Comparison of ENCODE assay signal across 19 cellular contexts in genomic region chr7:2373646-2374045, GRCh38.
"Had no signal": no experiment of that assay in that cellular context is flagged by ENCODE, and none has a peak within 500 bp of the region (broad histone marks: within the 10 kb centered on the region; RNA-seq: fewer than 3 reads in every experiment).

No MANE protein-coding gene starts in this region.

- H3K4me2 ChIP-seq: neural progenitor cell had no signal

- H3K4me3 ChIP-seq: left ventricle myocardium inferior, lung, neural progenitor cell, ovary, skin epidermis, tibial nerve, vagina had no signal

- H3K9me3 ChIP-seq: left ventricle myocardium inferior, ovary, tibial nerve, vagina had no signal

- H3K36me3 ChIP-seq: ovary had no signal

- DNase-seq: islet precursor cell; left ventricle myocardium inferior; mesendoderm; naive B cell; natural killer cell; nephron progenitor cell; ovary; retina; stimulated activated CD4-positive, alpha-beta T cell treated with anti-CD3 and anti-CD28 coated beads, Interleukin-12 subunit alpha, Interleukin-12 subunit beta, amount 100 ng/mL, for 4 hours; stimulated activated CD4-positive, alpha-beta T cell treated with anti-CD3 and anti-CD28 coated beads, Interleukin-15, amount 100 ng/mL, for 24 hours; stimulated activated CD4-positive, alpha-beta T cell treated with anti-CD3 and anti-CD28 coated beads, Interleukin-2, amount 100 ng/mL, for 24 hours; stimulated activated CD4-positive, alpha-beta T cell treated with anti-CD3 and anti-CD28 coated beads, Interleukin-4, amount 100 ng/mL, for 24 hours; stimulated activated naive CD4-positive, alpha-beta T cell had no signal

- H3K4me1 ChIP-seq: neural progenitor cell, tibial nerve, vagina had no signal

- H3K9ac ChIP-seq: neural progenitor cell had no signal

- H3K27ac ChIP-seq: left ventricle myocardium inferior, neural progenitor cell, ovary, skin epidermis, tibial nerve, vagina had no signal

- H2AFZ ChIP-seq: neural progenitor cell had no signal

- ATAC-seq: stimulated activated effector memory CD8-positive, alpha-beta T cell treated with anti-CD3 and anti-CD28 coated beads, Interleukin-12 subunit alpha, Interleukin-12 subunit beta, amount 100 ng/mL, for 72 hours had no signal

- H3K27me3 ChIP-seq: neural progenitor cell, ovary, tibial nerve, vagina had no signal
